2 cellular contexts compared by ENCODE assay signal in the genomic region with DNA sequence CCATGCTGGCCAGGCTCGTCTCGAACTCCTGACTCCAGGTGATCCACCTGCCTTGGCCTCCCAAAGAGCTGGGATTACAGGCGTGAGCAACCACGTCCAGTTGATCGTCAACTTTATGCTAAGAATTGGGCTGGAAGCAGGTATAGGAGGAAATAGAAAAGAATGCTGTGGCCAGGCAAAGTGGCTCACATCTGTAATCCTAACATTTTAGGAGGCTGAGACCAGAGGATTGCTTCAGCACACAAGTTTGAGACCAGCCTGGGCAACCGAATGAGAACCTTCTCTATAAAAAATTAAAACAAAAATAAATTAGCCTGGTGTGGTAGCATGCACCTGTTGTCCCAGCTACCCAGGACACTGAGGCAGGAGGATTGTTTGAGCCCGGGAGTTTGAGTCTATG.
TF ChIP-seq lines count a peak whose summit lies in the region.

No MANE protein-coding gene starts in this region.

TF ChIP-seq in IMR-90, 13 proteins besides CTCF, POLR2A, EP300 and RAD21:
- TF ChIP-seq NFE2L2 (IDR thresholded peaks at IDR 0.05; ENCODE audit: low read depth, low read length) = no peak
- TF ChIP-seq, protein P1, sequence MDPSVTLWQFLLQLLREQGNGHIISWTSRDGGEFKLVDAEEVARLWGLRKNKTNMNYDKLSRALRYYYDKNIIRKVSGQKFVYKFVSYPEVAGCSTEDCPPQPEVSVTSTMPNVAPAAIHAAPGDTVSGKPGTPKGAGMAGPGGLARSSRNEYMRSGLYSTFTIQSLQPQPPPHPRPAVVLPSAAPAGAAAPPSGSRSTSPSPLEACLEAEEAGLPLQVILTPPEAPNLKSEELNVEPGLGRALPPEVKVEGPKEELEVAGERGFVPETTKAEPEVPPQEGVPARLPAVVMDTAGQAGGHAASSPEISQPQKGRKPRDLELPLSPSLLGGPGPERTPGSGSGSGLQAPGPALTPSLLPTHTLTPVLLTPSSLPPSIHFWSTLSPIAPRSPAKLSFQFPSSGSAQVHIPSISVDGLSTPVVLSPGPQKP (IDR thresholded peaks at IDR 0.05; ENCODE audit: borderline replicate concordance, low read depth, low read length) = no peak
- TF ChIP-seq MAFK (IDR thresholded peaks at IDR 0.05; ENCODE audit: low read depth, low read length) = no peak
- TF ChIP-seq RFX5 (IDR thresholded peaks at IDR 0.05; ENCODE audit: low read depth, low read length) = no peak
- TF ChIP-seq CHD1 (IDR thresholded peaks at IDR 0.05; ENCODE audit: low read depth, low read length) = no peak
- no peak for TF ChIP-seq FOS (IDR thresholded peaks at IDR 0.05; ENCODE audit: low read depth, low read length)
- no peak for TF ChIP-seq CEBPB (IDR thresholded peaks at IDR 0.05; ENCODE audit: low read depth, low read length)
- TF ChIP-seq BHLHE40 (IDR thresholded peaks at IDR 0.05; ENCODE audit: low read depth, low read length) = no peak
- TF ChIP-seq RCOR1 (IDR thresholded peaks at IDR 0.05; ENCODE audit: insufficient replicate concordance, low read length) = no peak
- TF ChIP-seq, protein P2, sequence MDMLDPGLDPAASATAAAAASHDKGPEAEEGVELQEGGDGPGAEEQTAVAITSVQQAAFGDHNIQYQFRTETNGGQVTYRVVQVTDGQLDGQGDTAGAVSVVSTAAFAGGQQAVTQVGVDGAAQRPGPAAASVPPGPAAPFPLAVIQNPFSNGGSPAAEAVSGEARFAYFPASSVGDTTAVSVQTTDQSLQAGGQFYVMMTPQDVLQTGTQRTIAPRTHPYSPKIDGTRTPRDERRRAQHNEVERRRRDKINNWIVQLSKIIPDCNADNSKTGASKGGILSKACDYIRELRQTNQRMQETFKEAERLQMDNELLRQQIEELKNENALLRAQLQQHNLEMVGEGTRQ (IDR thresholded peaks at IDR 0.05; ENCODE audit: low read depth, low read length) = no peak
- TF ChIP-seq SMC3 (IDR thresholded peaks at IDR 0.05; ENCODE audit: low read depth, low read length) = no peak
- no peak for TF ChIP-seq MAZ (IDR thresholded peaks at IDR 0.05; ENCODE audit: borderline replicate concordance, low read depth, low read length)
- TF ChIP-seq MXI1 (IDR thresholded peaks at IDR 0.05; ENCODE audit: borderline replicate concordance, low read depth, low read length) = no peak

TF ChIP-seq in K562, 482 proteins besides CTCF, POLR2A, EP300 and RAD21:
- TF ChIP-seq, protein P3, sequence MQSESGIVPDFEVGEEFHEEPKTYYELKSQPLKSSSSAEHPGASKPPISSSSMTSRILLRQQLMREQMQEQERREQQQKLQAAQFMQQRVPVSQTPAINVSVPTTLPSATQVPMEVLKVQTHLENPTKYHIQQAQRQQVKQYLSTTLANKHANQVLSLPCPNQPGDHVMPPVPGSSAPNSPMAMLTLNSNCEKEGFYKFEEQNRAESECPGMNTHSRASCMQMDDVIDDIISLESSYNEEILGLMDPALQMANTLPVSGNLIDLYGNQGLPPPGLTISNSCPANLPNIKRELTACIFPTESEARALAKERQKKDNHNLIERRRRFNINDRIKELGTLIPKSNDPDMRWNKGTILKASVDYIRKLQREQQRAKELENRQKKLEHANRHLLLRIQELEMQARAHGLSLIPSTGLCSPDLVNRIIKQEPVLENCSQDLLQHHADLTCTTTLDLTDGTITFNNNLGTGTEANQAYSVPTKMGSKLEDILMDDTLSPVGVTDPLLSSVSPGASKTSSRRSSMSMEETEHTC (IDR thresholded peaks at IDR 0.05) = no peak
- TF ChIP-seq PTBP1 (IDR thresholded peaks at IDR 0.05; ENCODE audit: low read depth, low read length) (no peak), TAF9B (IDR thresholded peaks at IDR 0.05; ENCODE audit: partially characterized antibody) (no peak), FOXK2 (conservative IDR thresholded peaks at IDR 0.05 in 1 of 2, IDR thresholded peaks at IDR 0.05 in 1 of 2; ENCODE audit: low read depth in 2 of 2) (no peak), NFE2 (IDR thresholded peaks at IDR 0.05; ENCODE audit: low read depth) (no peak), TAF1 (IDR thresholded peaks at IDR 0.05; ENCODE audit: control insufficient read depth, extremely low read depth, insufficient read depth, low read length, severe bottlenecking) (no peak), ZBTB1 (CRISPR knock-in tag; IDR thresholded peaks at IDR 0.05; ENCODE audit: borderline replicate concordance, low read depth) (no peak), FUS (optimal IDR thresholded peaks at IDR 0.05; ENCODE audit: low read depth, low read length) (no peak), THRAP3 (IDR thresholded peaks at IDR 0.05; ENCODE audit: borderline replicate concordance) (no peak), NR1H2 (CRISPR knock-in tag; IDR thresholded peaks at IDR 0.05) (no peak), ZSCAN29 (IDR thresholded peaks at IDR 0.05) (no peak), KAT2B (IDR thresholded peaks at IDR 0.05; ENCODE audit: low read depth, low read length) (no peak)
- TF ChIP-seq, protein P4, sequence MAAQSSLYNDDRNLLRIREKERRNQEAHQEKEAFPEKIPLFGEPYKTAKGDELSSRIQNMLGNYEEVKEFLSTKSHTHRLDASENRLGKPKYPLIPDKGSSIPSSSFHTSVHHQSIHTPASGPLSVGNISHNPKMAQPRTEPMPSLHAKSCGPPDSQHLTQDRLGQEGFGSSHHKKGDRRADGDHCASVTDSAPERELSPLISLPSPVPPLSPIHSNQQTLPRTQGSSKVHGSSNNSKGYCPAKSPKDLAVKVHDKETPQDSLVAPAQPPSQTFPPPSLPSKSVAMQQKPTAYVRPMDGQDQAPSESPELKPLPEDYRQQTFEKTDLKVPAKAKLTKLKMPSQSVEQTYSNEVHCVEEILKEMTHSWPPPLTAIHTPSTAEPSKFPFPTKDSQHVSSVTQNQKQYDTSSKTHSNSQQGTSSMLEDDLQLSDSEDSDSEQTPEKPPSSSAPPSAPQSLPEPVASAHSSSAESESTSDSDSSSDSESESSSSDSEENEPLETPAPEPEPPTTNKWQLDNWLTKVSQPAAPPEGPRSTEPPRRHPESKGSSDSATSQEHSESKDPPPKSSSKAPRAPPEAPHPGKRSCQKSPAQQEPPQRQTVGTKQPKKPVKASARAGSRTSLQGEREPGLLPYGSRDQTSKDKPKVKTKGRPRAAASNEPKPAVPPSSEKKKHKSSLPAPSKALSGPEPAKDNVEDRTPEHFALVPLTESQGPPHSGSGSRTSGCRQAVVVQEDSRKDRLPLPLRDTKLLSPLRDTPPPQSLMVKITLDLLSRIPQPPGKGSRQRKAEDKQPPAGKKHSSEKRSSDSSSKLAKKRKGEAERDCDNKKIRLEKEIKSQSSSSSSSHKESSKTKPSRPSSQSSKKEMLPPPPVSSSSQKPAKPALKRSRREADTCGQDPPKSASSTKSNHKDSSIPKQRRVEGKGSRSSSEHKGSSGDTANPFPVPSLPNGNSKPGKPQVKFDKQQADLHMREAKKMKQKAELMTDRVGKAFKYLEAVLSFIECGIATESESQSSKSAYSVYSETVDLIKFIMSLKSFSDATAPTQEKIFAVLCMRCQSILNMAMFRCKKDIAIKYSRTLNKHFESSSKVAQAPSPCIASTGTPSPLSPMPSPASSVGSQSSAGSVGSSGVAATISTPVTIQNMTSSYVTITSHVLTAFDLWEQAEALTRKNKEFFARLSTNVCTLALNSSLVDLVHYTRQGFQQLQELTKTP (IDR thresholded peaks at IDR 0.05; ENCODE audit: low read depth in 1 of 2, partially characterized antibody in 2 of 2) = no peak
- TF ChIP-seq, protein P5, sequence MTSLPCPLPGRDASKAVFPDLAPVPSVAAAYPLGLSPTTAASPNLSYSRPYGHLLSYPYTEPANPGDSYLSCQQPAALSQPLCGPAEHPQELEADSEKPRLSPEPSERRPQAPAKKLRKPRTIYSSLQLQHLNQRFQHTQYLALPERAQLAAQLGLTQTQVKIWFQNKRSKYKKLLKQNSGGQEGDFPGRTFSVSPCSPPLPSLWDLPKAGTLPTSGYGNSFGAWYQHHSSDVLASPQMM (CRISPR knock-in tag; IDR thresholded peaks at IDR 0.05) = no peak
